In genomic region chr1:198700016-198700392, GRCh38 we compare ENCODE assay signal across 17 cellular contexts.
DNase-seq lines count a peak whose midpoint lies in the region; ATAC-seq, FAIRE-seq and TF ChIP-seq lines count a peak whose summit lies in the region.
"Had no signal": no experiment of that assay in that cellular context is flagged by ENCODE, and none has a peak within 500 bp of the region (broad histone marks: within the 10 kb centered on the region; RNA-seq: fewer than 3 reads in every experiment).

No MANE protein-coding gene starts in this region.

- H3K36me3 ChIP-seq in naive thymus-derived CD4-positive, alpha-beta T cell (ENCODE audit: control insufficient read depth in 2 of 3, insufficient read depth in 3 of 3, low read length in 3 of 3) = peaks cover 38 to 73% (median 55%) of the 10 kb centered on the region in 3 experiments
- H3K36me3 ChIP-seq: ovary, sigmoid colon, thoracic aorta had no signal

- H3K27me3 ChIP-seq in naive thymus-derived CD4-positive, alpha-beta T cell (ENCODE audit: control insufficient read depth in 2 of 2, insufficient read depth in 2 of 2, low read length in 2 of 2) = no peaks in the 10 kb centered on the region
- H3K27me3 ChIP-seq: BLaER1 treated with 17β-estradiol and CSF1 and Interleukin-3, amounts not matched to agents 10 nM and 100 nM; ovary had no signal

- POLR2A ChIA-PET in naive thymus-derived CD4-positive, alpha-beta T cell (lab: Charles Lee) = no interaction called here

- no peak overlapping the region for H3K4me3 ChIP-seq in naive thymus-derived CD4-positive, alpha-beta T cell (ENCODE audit: low read length)
- H3K4me3 ChIP-seq: BLaER1 treated with 17β-estradiol and CSF1 and Interleukin-3, amounts not matched to agents 10 nM and 100 nM; mucosa of descending colon; ovary; sigmoid colon; thoracic aorta had no signal

- H3K4me1 ChIP-seq in naive thymus-derived CD4-positive, alpha-beta T cell (ENCODE audit: control insufficient read depth in 2 of 2, insufficient read depth in 2 of 2, low read length in 2 of 2) = peaks cover 43 to 52% of the 10 kb centered on the region in 2 donors
- H3K4me1 ChIP-seq: sigmoid colon had no signal

- peak overlapping the region; percentile 43 for H3K27ac Mint-ChIP-seq in T-helper 1 cell treated with Interleukin-12 subunit alpha and Interleukin-12 subunit beta and Interleukin-4 antibody, amounts not matched to agents 30 μg/mL and 1 μg/mL, for 36 hours
- H3K27ac Mint-ChIP-seq in activated naive CD4-positive, alpha-beta T cell treated with anti-CD3 and anti-CD28 coated beads, Interleukin-2, amount 50 U/mL, for 72 hours = peak overlapping the region; percentile 75 to 83
- peak overlapping the region; percentile 50 to 93 (median 87) for H3K27ac Mint-ChIP-seq in naive thymus-derived CD4-positive, alpha-beta T cell

- no peak for DNase-seq in T-helper 1 cell
- no peak for DNase-seq in D721Med (ENCODE audit: insufficient read length, low spot score)
- DNase-seq in activated naive CD4-positive, alpha-beta T cell treated with anti-CD3 and anti-CD28 coated beads, Interleukin-2, amount 50 U/mL, for 72 hours (ENCODE audit: low spot score in 2 of 2) = no peak
- DNase-seq in naive thymus-derived CD4-positive, alpha-beta T cell = no peak
- no peak for DNase-seq in GM20000 (ENCODE audit: low spot score)
- no peak for DNase-seq in kidney glomerular epithelial cell (lab: John Stamatoyannopoulos, UW)
- no peak for DNase-seq in stimulated activated naive CD4-positive, alpha-beta T cell (lab: John Stamatoyannopoulos, UW)
- DNase-seq: DMS79, NCI-H2107, OCI-M1, sigmoid colon had no signal

- intact Hi-C loops in naive thymus-derived CD4-positive, alpha-beta T cell (cut with micrococcal nuclease) = no loop called here

- H3K27ac ChIP-seq in naive thymus-derived CD4-positive, alpha-beta T cell (ENCODE audit: low read depth, low read length) = peak overlapping the region; percentile 46
- H3K27ac ChIP-seq: 22Rv1; BLaER1 treated with 17β-estradiol and CSF1 and Interleukin-3, amounts not matched to agents 10 nM and 100 nM; ovary; sigmoid colon; thoracic aorta had no signal

- no peaks in the 10 kb centered on the region for H3K27me3 Mint-ChIP-seq in T-helper 1 cell treated with Interleukin-12 subunit alpha and Interleukin-12 subunit beta and Interleukin-4 antibody, amounts not matched to agents 30 μg/mL and 1 μg/mL, for 36 hours (ENCODE audit: low read depth)
- H3K27me3 Mint-ChIP-seq in naive thymus-derived CD4-positive, alpha-beta T cell = no peaks in the 10 kb centered on the region

- no peak for ATAC-seq in activated naive CD4-positive, alpha-beta T cell treated with anti-CD3 and anti-CD28 coated beads, Interleukin-2, amount 50 U/mL, for 72 hours
- ATAC-seq in naive thymus-derived CD4-positive, alpha-beta T cell = no peak

- FAIRE-seq in D721Med (lab: Jason Lieb, UNC) = peak; percentile 90

- no peak overlapping the region for H3K4me3 Mint-ChIP-seq in T-helper 1 cell treated with Interleukin-12 subunit alpha and Interleukin-12 subunit beta and Interleukin-4 antibody, amounts not matched to agents 30 μg/mL and 1 μg/mL, for 36 hours
- peak overlapping the region in 2 of 10 donors; percentile 60 to 64 for H3K4me3 Mint-ChIP-seq in naive thymus-derived CD4-positive, alpha-beta T cell

- peaks cover 70% of the 10 kb centered on the region for H3K36me3 Mint-ChIP-seq in T-helper 1 cell treated with Interleukin-12 subunit alpha and Interleukin-12 subunit beta and Interleukin-4 antibody, amounts not matched to agents 30 μg/mL and 1 μg/mL, for 36 hours (ENCODE audit: low read depth)
- H3K36me3 Mint-ChIP-seq in activated naive CD4-positive, alpha-beta T cell treated with anti-CD3 and anti-CD28 coated beads, Interleukin-2, amount 50 U/mL, for 72 hours = peaks cover 48 to 75% of the 10 kb centered on the region in 2 donors
- peaks cover 43 to 77% (median 70%) of the 10 kb centered on the region in 5 donors for H3K36me3 Mint-ChIP-seq in naive thymus-derived CD4-positive, alpha-beta T cell

- no peaks in the 10 kb centered on the region for H3K9me3 Mint-ChIP-seq in T-helper 1 cell treated with Interleukin-12 subunit alpha and Interleukin-12 subunit beta and Interleukin-4 antibody, amounts not matched to agents 30 μg/mL and 1 μg/mL, for 36 hours
- no peaks in the 10 kb centered on the region for H3K9me3 Mint-ChIP-seq in activated naive CD4-positive, alpha-beta T cell treated with anti-CD3 and anti-CD28 coated beads, Interleukin-2, amount 50 U/mL, for 72 hours
- H3K9me3 Mint-ChIP-seq in naive thymus-derived CD4-positive, alpha-beta T cell = no peaks in the 10 kb centered on the region

- no peaks in the 10 kb centered on the region for H3K9me3 ChIP-seq in naive thymus-derived CD4-positive, alpha-beta T cell (ENCODE audit: control insufficient read depth in 2 of 3, low read length in 3 of 3)
- H3K9me3 ChIP-seq: BLaER1 treated with 17β-estradiol and CSF1 and Interleukin-3, amounts not matched to agents 10 nM and 100 nM; mucosa of descending colon; ovary; sigmoid colon; thoracic aorta had no signal

- TF ChIP-seq CTCF in D721Med (IDR thresholded peaks at IDR 0.05; ENCODE audit: insufficient read depth, missing control alignments) (no peak), GM20000 (IDR thresholded peaks at IDR 0.05; ENCODE audit: extremely low read depth, missing control alignments) (no peak)

- CTCF ChIA-PET in naive thymus-derived CD4-positive, alpha-beta T cell (lab: Charles Lee) = interaction anchor here (2.1 kb wide), 1 partner anchor 177 kb away, joined by 7 read pairs; no protein-coding TSS in a partner anchor

- peaks cover 69% of the 10 kb centered on the region for H3K4me1 Mint-ChIP-seq in T-helper 1 cell treated with Interleukin-12 subunit alpha and Interleukin-12 subunit beta and Interleukin-4 antibody, amounts not matched to agents 30 μg/mL and 1 μg/mL, for 36 hours (ENCODE audit: low read depth)
- peaks cover 50 to 97% (median 88%) of the 10 kb centered on the region in 7 donors for H3K4me1 Mint-ChIP-seq in naive thymus-derived CD4-positive, alpha-beta T cell
